Comparison of ENCODE assay signal across 9 cellular contexts in the genomic region with DNA sequence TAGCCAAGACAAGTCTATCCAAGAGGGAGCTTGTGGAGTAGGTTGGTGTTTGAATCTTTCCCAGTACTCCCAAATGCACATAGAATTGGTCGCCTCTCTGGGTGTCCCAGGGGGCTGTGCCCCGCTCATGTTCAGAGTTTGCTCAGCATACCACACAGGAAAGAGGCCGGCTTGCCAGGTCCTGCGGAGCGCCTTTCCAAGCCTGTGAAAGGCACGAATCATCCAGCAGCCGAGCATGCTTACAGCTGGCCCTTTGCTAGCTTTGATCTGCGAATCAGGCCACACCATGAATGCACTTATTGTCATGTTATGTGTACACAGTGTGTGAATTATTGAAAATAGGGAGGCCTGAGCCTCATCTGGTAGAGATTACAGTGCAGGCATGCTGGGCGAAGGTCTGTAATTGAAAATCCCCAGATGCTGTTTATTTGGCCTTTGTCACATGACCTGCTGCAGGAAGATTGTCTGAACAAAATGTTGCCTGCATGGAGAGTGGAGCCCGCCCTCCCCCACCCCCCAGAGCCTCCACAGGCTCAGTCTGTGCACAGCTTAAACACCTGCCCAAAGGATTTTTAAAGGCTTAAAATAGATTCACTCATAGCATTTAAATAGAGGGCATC.
DNase-seq lines count a peak whose midpoint lies in the region; ATAC-seq and TF ChIP-seq lines count a peak whose summit lies in the region.
"Had no signal": no experiment of that assay in that cellular context is flagged by ENCODE, and none has a peak within 500 bp of the region (broad histone marks: within the 10 kb centered on the region; RNA-seq: fewer than 3 reads in every experiment).

No MANE protein-coding gene starts in this region.

- H3K9me3 ChIP-seq in HUES6 (ENCODE audit: control insufficient read depth, insufficient read depth, low read depth, low read length) (no peaks in the 10 kb centered on the region), Peyer's patch (no peaks in the 10 kb centered on the region)

- peak overlapping the region; percentile 1 for H3K9ac ChIP-seq in HUES6 (ENCODE audit: low read length)

- H3K27ac Mint-ChIP-seq in activated naive CD4-positive, alpha-beta T cell treated with anti-CD3 and anti-CD28 coated beads for 36 hours = no peak overlapping the region
- H3K27ac Mint-ChIP-seq: activated naive CD8-positive, alpha-beta T cell treated with anti-CD3 and anti-CD28 coated beads, Interleukin-2, amount 10 ng/mL, durations not matched to agents 7 days and 5 days had no signal

- ATAC-seq in left cardiac atrium (peak; percentile 54 to 77), GM18870 (IDR thresholded peaks at IDR 0.05; ENCODE audit: unreplicated experiment) (no peak), GM21447 (IDR thresholded peaks at IDR 0.05; ENCODE audit: unreplicated experiment) (no peak)

- H3K27me3 ChIP-seq in HUES6 (ENCODE audit: control insufficient read depth, insufficient read depth, low read length) = no peaks in the 10 kb centered on the region
- no peaks in the 10 kb centered on the region for H3K27me3 ChIP-seq in Peyer's patch

- H3K27ac ChIP-seq in HUES6 (ENCODE audit: low read depth, low read length) = peak overlapping the region; percentile 10; the same call in 1 of the 2 replicates
- H3K27ac ChIP-seq in Peyer's patch = peak overlapping the region; percentile 6 to 78 (median 43)

- H3K36me3 Mint-ChIP-seq in activated naive CD4-positive, alpha-beta T cell treated with anti-CD3 and anti-CD28 coated beads for 36 hours (ENCODE audit: low read depth) = no peaks in the 10 kb centered on the region
- H3K36me3 Mint-ChIP-seq: activated naive CD8-positive, alpha-beta T cell treated with anti-CD3 and anti-CD28 coated beads, Interleukin-2, amount 10 ng/mL, durations not matched to agents 7 days and 5 days had no signal

- DNase-seq in Peyer's patch (peak in 2 of 3 donors; percentile 61 to 70), left cardiac atrium (no peak), smooth muscle cell of the brain vasculature (ENCODE audit: low read depth, low spot score) (peak; percentile 39), SW 1271 (lab: John Stamatoyannopoulos, UW) (no peak)
- DNase-seq in activated naive CD4-positive, alpha-beta T cell treated with anti-CD3 and anti-CD28 coated beads for 36 hours = no peak
- DNase-seq: activated naive CD8-positive, alpha-beta T cell treated with anti-CD3 and anti-CD28 coated beads, Interleukin-2, amount 10 ng/mL, durations not matched to agents 7 days and 5 days had no signal

- peaks cover 13% of the 10 kb centered on the region for H3K27me3 Mint-ChIP-seq in activated naive CD4-positive, alpha-beta T cell treated with anti-CD3 and anti-CD28 coated beads for 36 hours (ENCODE audit: low read depth)

- no peaks in the 10 kb centered on the region for H3K9me3 Mint-ChIP-seq in activated naive CD4-positive, alpha-beta T cell treated with anti-CD3 and anti-CD28 coated beads for 36 hours
- H3K9me3 Mint-ChIP-seq: activated naive CD8-positive, alpha-beta T cell treated with anti-CD3 and anti-CD28 coated beads, Interleukin-2, amount 10 ng/mL, durations not matched to agents 7 days and 5 days had no signal

- CTCF ChIA-PET in activated naive CD4-positive, alpha-beta T cell treated with anti-CD3 and anti-CD28 coated beads for 36 hours (lab: Charles Lee) = no interaction called here

- H3K4me3 ChIP-seq in HUES6 (ENCODE audit: low read depth, low read length) (no peak overlapping the region), Peyer's patch (no peak overlapping the region)

- H3K36me3 ChIP-seq in HUES6 (ENCODE audit: control insufficient read depth, insufficient read depth, low read length) = no peaks in the 10 kb centered on the region
- no peaks in the 10 kb centered on the region for H3K36me3 ChIP-seq in Peyer's patch

- no peak overlapping the region for H3K4me3 Mint-ChIP-seq in activated naive CD4-positive, alpha-beta T cell treated with anti-CD3 and anti-CD28 coated beads for 36 hours
- H3K4me3 Mint-ChIP-seq: activated naive CD8-positive, alpha-beta T cell treated with anti-CD3 and anti-CD28 coated beads, Interleukin-2, amount 10 ng/mL, durations not matched to agents 7 days and 5 days had no signal

- H3K4me1 ChIP-seq in HUES6 (ENCODE audit: control insufficient read depth, insufficient read depth, low read length) = peaks cover 57% of the 10 kb centered on the region
- H3K4me1 ChIP-seq in Peyer's patch = peaks cover 0 to 33% (median 0%) of the 10 kb centered on the region in 4 donors

- intact Hi-C loops in left cardiac atrium (cut with DNase I) = no loop called here
- intact Hi-C loops in activated naive CD4-positive, alpha-beta T cell treated with anti-CD3 and anti-CD28 coated beads for 36 hours (cut with micrococcal nuclease) = no loop called here

- no peak for TF ChIP-seq CTCF in Peyer's patch (IDR thresholded peaks at IDR 0.05)

- peaks cover 12% of the 10 kb centered on the region for H3K4me1 Mint-ChIP-seq in activated naive CD4-positive, alpha-beta T cell treated with anti-CD3 and anti-CD28 coated beads for 36 hours (ENCODE audit: low read depth)

- TF ChIP-seq POLR2A in Peyer's patch (IDR thresholded peaks at IDR 0.05) = no peak

Comparison
In these comparisons a context has a peak if more than half of its experiments do, and no peak if none do; other contexts are left out.
1. DNase-seq: peak in Peyer's patch (2 of 3) and smooth muscle cell of the brain vasculature (single experiment); none in left cardiac atrium (single experiment), SW 1271 (0 of 2) and activated naive CD4-positive, alpha-beta T cell treated with anti-CD3 and anti-CD28 coated beads for 36 hours (single experiment).
2. ATAC-seq: peak in left cardiac atrium (2 of 2); none in GM18870 (single experiment) and GM21447 (single experiment).